17 cellular contexts compared by ENCODE assay signal in the genomic region with DNA sequence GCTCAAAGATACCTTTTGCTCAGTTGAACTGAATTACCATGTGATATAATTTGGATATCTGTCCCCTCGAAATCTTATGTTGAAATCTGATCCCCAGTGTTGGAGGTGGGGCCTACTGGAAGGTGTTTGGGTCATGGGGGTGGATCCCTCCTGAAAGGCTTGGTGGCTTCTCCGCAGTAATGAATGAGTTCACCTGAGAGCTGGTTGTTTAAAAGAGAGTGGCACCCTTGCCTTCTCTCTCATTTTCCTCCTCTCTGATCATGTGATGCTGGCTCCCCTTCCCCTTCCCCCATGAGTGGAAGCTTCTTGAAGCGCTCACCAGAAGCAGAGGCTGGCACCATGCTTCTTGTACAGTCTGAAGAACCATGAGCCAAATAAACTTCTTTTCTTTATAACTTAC.
A peak's percentile ranks its signal among the peaks of the same experiment; 100 is the strongest.
DNase-seq lines count a peak whose midpoint lies in the region; ATAC-seq and TF ChIP-seq lines count a peak whose summit lies in the region.
"Had no signal": no experiment of that assay in that cellular context is flagged by ENCODE, and none has a peak within 500 bp of the region (broad histone marks: within the 10 kb centered on the region; RNA-seq: fewer than 3 reads in every experiment).

No MANE protein-coding gene starts in this region.

- no peaks in the 10 kb centered on the region for H3K36me3 ChIP-seq in cardiac muscle cell
- H3K36me3 ChIP-seq in duodenal mucosa (ENCODE audit: control insufficient read depth in 1 of 2, insufficient read depth in 2 of 2, low read length in 2 of 2) = no peaks in the 10 kb centered on the region
- H3K36me3 ChIP-seq in transverse colon = no peaks in the 10 kb centered on the region

- peaks cover 8% of the 10 kb centered on the region for H3K36me3 Mint-ChIP-seq in nephron (ENCODE audit: low read depth)
- peaks cover 1% of the 10 kb centered on the region for H3K36me3 Mint-ChIP-seq in activated T-cell treated with anti-CD3 and anti-CD28 coated beads, Interleukin-2, amount 50 U/mL, for 4 hours (ENCODE audit: insufficient read depth)

- DNase-seq in cardiac muscle cell (ENCODE audit: low read depth in 1 of 2, low spot score in 1 of 2) (no peak), left cardiac atrium (no peak), transverse colon (no peak), HT-29 (ENCODE audit: low spot score) (no peak)
- DNase-seq in activated T-cell treated with anti-CD3 and anti-CD28 coated beads, Interleukin-2, amount 50 U/mL, for 4 hours = no peak
- DNase-seq: activated CD8-positive, alpha-beta T cell treated with anti-CD3 and anti-CD28 coated beads, Interleukin-2, amount 10 ng/mL, durations not matched to agents 7 days and 5 days; aorta; dorsolateral prefrontal cortex; GDM1; NCI-H1092; NCI-H345; SK-N-SH; stimulated activated CD4-positive, alpha-beta T cell treated with anti-CD3 and anti-CD28 coated beads, Interleukin-2, amount 100 ng/mL, for 24 hours; stimulated activated CD8-positive, alpha-beta memory T cell treated with anti-CD3 and anti-CD28 coated beads, Interleukin-4, amount 100 ng/mL, for 48 hours had no signal

- H3K4me1 ChIP-seq in cardiac muscle cell (ENCODE audit: low read depth) (peaks cover 34% of the 10 kb centered on the region), duodenal mucosa (ENCODE audit: control insufficient read depth in 1 of 2, insufficient read depth in 2 of 2, low read length in 2 of 2) (peaks cover 14 to 18% of the 10 kb centered on the region in 2 donors), transverse colon (peaks cover 10 to 31% (median 14%) of the 10 kb centered on the region in 4 donors)

- peak overlapping the region; percentile 85 to 89 (median 89) for H3K27ac Mint-ChIP-seq in nephron
- H3K27ac Mint-ChIP-seq: activated CD8-positive, alpha-beta T cell treated with anti-CD3 and anti-CD28 coated beads, Interleukin-2, amount 10 ng/mL, durations not matched to agents 7 days and 5 days had no signal

- no peak overlapping the region for H3K9ac ChIP-seq in duodenal mucosa (ENCODE audit: low read depth in 1 of 2, low read length in 2 of 2)
- H3K9ac ChIP-seq: SK-N-SH had no signal

- WGBS in transverse colon (ENCODE audit: low coverage in 1 of 2), 2 donors = 60 to 67% methylated on average over 1 to 3 of the region's 3 CpGs

- TF ChIP-seq CTCF in cardiac muscle cell (IDR thresholded peaks at IDR 0.05; ENCODE audit: low read depth, low read length) (no peak), nephron (IDR thresholded peaks at IDR 0.05; ENCODE audit: unreplicated experiment in 3 of 3) (no peak), transverse colon (IDR thresholded peaks at IDR 0.05) (no peak)

- no peak for TF ChIP-seq EP300 in transverse colon (IDR thresholded peaks at IDR 0.05; ENCODE audit: low read depth)

- intact Hi-C loops in left cardiac atrium (cut with DNase I) (no loop called here), transverse colon (cut with DNase I; ENCODE audit: low total_unique reads) (no loop called here)

- H3K4me1 Mint-ChIP-seq in nephron = peaks cover 42% of the 10 kb centered on the region
- no peaks in the 10 kb centered on the region for H3K4me1 Mint-ChIP-seq in activated T-cell treated with anti-CD3 and anti-CD28 coated beads, Interleukin-2, amount 50 U/mL, for 4 hours (ENCODE audit: low read depth)

- no peak for ATAC-seq in left cardiac atrium
- ATAC-seq in activated T-cell treated with anti-CD3 and anti-CD28 coated beads, Interleukin-2, amount 50 U/mL, for 4 hours = no peak
- ATAC-seq in HG02852 (IDR thresholded peaks at IDR 0.05; ENCODE audit: unreplicated experiment) = no peak
- ATAC-seq: activated CD8-positive, alpha-beta T cell treated with anti-CD3 and anti-CD28 coated beads, Interleukin-2, amount 10 ng/mL, durations not matched to agents 7 days and 5 days had no signal

- H3K4me3 ChIP-seq in cardiac muscle cell (no peak overlapping the region), duodenal mucosa (ENCODE audit: low read depth in 1 of 2, low read length in 2 of 2) (no peak overlapping the region), transverse colon (no peak overlapping the region)
- H3K4me3 ChIP-seq: dorsolateral prefrontal cortex had no signal

- no peaks in the 10 kb centered on the region for H3K27me3 Mint-ChIP-seq in nephron (ENCODE audit: low read depth)
- H3K27me3 Mint-ChIP-seq in activated T-cell treated with anti-CD3 and anti-CD28 coated beads, Interleukin-2, amount 50 U/mL, for 4 hours (ENCODE audit: low read depth) = no peaks in the 10 kb centered on the region

- peak overlapping the region in 1 of 3 experiments; percentile 19 for H3K4me3 Mint-ChIP-seq in nephron
- H3K4me3 Mint-ChIP-seq in activated T-cell treated with anti-CD3 and anti-CD28 coated beads, Interleukin-2, amount 50 U/mL, for 4 hours = no peak overlapping the region
- H3K4me3 Mint-ChIP-seq: activated CD8-positive, alpha-beta T cell treated with anti-CD3 and anti-CD28 coated beads, Interleukin-2, amount 10 ng/mL, durations not matched to agents 7 days and 5 days had no signal

- no peaks in the 10 kb centered on the region for H3K9me3 ChIP-seq in cardiac muscle cell (ENCODE audit: low read depth)
- H3K9me3 ChIP-seq in duodenal mucosa (ENCODE audit: control insufficient read depth in 1 of 2, low read length in 2 of 2) = no peaks in the 10 kb centered on the region
- H3K9me3 ChIP-seq in transverse colon = no peaks in the 10 kb centered on the region
- H3K9me3 ChIP-seq: SK-N-SH had no signal

- H3K27ac ChIP-seq in cardiac muscle cell = peak overlapping the region; percentile 91
- peak overlapping the region; percentile 11 for H3K27ac ChIP-seq in duodenal mucosa (ENCODE audit: low read depth, low read length)
- H3K27ac ChIP-seq in transverse colon = peak overlapping the region; percentile 31 to 64 (median 58)

- H3K27me3 ChIP-seq in cardiac muscle cell (no peaks in the 10 kb centered on the region), duodenal mucosa (ENCODE audit: control insufficient read depth in 1 of 2, insufficient read depth in 2 of 2, low read length in 2 of 2) (no peaks in the 10 kb centered on the region), transverse colon (no peaks in the 10 kb centered on the region)

- no peaks in the 10 kb centered on the region for H3K9me3 Mint-ChIP-seq in nephron
- H3K9me3 Mint-ChIP-seq in activated T-cell treated with anti-CD3 and anti-CD28 coated beads, Interleukin-2, amount 50 U/mL, for 4 hours = no peaks in the 10 kb centered on the region

- in situ Hi-C loops in transverse colon (cut with MboI; ENCODE audit: low pct_ligation_motif_present in 1 of 4, low pct_unique_long_range_greater_than_20kb in 1 of 4, low sequenced_read_pairs in 3 of 4) = no loop called here

- TF ChIP-seq POLR2A in transverse colon (IDR thresholded peaks at IDR 0.05) = no peak

Comparison
In these comparisons a context has a peak if more than half of its experiments do, and no peak if none do; other contexts are left out.
1. H3K27ac ChIP-seq: peak in every context shown above with its lines; median percentile 91 in cardiac muscle cell; 58 in transverse colon; 11 in duodenal mucosa.